In the genomic region with DNA sequence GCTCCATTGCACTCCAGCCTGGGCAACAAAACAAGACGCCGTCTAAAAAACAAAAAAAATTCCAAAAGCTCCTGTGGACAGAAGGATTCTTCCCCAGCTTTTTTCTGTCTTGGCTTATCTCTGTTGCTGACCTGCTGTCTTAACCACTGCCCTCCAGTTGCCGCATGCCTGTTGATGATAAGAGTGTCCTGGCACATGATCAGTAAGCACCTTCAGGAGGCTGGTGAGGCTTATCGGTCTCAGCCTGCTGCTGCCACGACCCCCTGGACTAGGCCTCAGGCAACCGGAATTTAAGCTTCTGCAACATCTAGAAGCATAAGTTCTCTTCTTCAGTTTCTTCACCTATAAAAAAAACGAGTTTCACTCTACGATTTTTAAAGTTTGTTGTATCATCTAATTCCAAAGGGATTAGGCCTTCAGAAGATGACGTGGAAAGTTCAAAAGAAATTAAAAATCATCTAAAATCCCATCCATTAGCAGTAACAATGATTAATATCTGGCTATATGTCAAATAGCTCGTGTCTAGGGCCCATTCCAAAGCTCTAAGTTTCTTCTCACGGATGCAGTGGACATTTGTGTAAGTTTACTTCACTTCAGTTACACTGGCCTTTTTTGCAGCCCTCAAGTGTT, we compare ENCODE assay signal across 1 cellular context.
TF ChIP-seq lines count a peak whose summit lies in the region.

No MANE protein-coding gene starts in this region.

TF ChIP-seq in WTC11, 78 proteins besides CTCF, POLR2A, EP300 and RAD21 (continued from another document):
- TF ChIP-seq, protein P1, sequence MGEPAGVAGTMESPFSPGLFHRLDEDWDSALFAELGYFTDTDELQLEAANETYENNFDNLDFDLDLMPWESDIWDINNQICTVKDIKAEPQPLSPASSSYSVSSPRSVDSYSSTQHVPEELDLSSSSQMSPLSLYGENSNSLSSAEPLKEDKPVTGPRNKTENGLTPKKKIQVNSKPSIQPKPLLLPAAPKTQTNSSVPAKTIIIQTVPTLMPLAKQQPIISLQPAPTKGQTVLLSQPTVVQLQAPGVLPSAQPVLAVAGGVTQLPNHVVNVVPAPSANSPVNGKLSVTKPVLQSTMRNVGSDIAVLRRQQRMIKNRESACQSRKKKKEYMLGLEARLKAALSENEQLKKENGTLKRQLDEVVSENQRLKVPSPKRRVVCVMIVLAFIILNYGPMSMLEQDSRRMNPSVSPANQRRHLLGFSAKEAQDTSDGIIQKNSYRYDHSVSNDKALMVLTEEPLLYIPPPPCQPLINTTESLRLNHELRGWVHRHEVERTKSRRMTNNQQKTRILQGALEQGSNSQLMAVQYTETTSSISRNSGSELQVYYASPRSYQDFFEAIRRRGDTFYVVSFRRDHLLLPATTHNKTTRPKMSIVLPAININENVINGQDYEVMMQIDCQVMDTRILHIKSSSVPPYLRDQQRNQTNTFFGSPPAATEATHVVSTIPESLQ (CRISPR knock-in tag; IDR thresholded peaks at IDR 0.05) = no peak
